1 cellular context compared by ENCODE assay signal in the genomic region with DNA sequence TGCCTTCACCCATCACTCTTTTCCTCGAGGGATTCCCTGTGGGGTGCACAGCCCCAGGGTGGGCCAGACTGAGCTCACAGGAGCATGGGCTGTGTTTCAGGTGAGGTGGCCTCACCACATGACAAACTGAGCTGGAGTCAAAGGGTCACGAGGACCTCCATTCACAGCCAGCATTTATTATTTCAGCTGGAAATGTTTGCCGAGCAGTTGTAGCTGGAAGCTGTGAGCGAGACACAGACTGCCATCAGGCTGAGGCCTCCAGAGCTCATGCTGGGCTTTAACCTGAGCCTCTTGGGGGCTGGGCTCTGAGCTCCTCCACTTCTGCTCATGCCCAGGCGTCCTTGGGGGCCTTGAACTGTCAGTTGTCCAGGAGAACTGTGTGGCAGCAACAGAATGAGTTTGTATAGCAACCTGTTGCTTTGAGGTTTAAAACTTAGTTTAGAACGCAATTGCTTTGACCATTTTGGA.
TF ChIP-seq lines count a peak whose summit lies in the region.

No MANE protein-coding gene starts in this region.

TF ChIP-seq in HepG2, 621 proteins besides CTCF, POLR2A, EP300 and RAD21 (continued from another document and continues in another):
- TF ChIP-seq, protein P1, sequence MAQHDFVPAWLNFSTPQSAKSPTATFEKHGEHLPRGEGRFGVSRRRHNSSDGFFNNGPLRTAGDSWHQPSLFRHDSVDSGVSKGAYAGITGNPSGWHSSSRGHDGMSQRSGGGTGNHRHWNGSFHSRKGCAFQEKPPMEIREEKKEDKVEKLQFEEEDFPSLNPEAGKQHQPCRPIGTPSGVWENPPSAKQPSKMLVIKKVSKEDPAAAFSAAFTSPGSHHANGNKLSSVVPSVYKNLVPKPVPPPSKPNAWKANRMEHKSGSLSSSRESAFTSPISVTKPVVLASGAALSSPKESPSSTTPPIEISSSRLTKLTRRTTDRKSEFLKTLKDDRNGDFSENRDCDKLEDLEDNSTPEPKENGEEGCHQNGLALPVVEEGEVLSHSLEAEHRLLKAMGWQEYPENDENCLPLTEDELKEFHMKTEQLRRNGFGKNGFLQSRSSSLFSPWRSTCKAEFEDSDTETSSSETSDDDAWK (CRISPR knock-in tag; IDR thresholded peaks at IDR 0.05): no peak
- TF ChIP-seq HDAC6 (IDR thresholded peaks at IDR 0.05; ENCODE audit: low read depth, low read length) (no peak), ZNF292 (CRISPR knock-in tag; IDR thresholded peaks at IDR 0.05; ENCODE audit: borderline replicate concordance, low read depth) (peak; percentile 91; the same call in 1 of the 2 replicates), HNRNPUL1 (IDR thresholded peaks at IDR 0.05; ENCODE audit: low read depth, low read length) (no peak), KDM3A (CRISPR knock-in tag; IDR thresholded peaks at IDR 0.05; ENCODE audit: low read depth) (0 out of 2 replicates have a peak, but pooled peaks have one; percentile 60), ZSCAN31 (CRISPR knock-in tag; IDR thresholded peaks at IDR 0.05; ENCODE audit: low read depth) (no peak), DR1 (CRISPR knock-in tag; IDR thresholded peaks at IDR 0.05) (no peak), ZNF598 (CRISPR knock-in tag; IDR thresholded peaks at IDR 0.05; ENCODE audit: borderline replicate concordance) (no peak), GATAD1 (CRISPR knock-in tag; IDR thresholded peaks at IDR 0.05) (no peak), FOXJ3 (CRISPR knock-in tag; IDR thresholded peaks at IDR 0.05; ENCODE audit: borderline replicate concordance) (peak; percentile 64; the same call in 1 of the 2 replicates), ZFP62 (CRISPR knock-in tag; IDR thresholded peaks at IDR 0.05) (no peak), ZNF546 (CRISPR knock-in tag; conservative IDR thresholded peaks at IDR 0.05) (no peak), TOPORS (CRISPR knock-in tag; IDR thresholded peaks at IDR 0.05) (no peak), ZNF652 (CRISPR knock-in tag; IDR thresholded peaks at IDR 0.05; ENCODE audit: borderline replicate concordance, low read depth) (0 out of 2 replicates have a peak, but pooled peaks have one; percentile 30), ZNF703 (CRISPR knock-in tag; IDR thresholded peaks at IDR 0.05; ENCODE audit: borderline replicate concordance) (no peak), HOXA5 (CRISPR knock-in tag; IDR thresholded peaks at IDR 0.05) (no peak), SMARCC2 (IDR thresholded peaks at IDR 0.05) (no peak), HDAC1 (CRISPR knock-in tag; IDR thresholded peaks at IDR 0.05) (peak; percentile 47; the same call in 1 of the 2 replicates), MBD4 (IDR thresholded peaks at IDR 0.05; ENCODE audit: borderline replicate concordance, low read length) (no peak), ZBTB21 (CRISPR knock-in tag; IDR thresholded peaks at IDR 0.05) (no peak), NR3C1 (CRISPR knock-in tag; IDR thresholded peaks at IDR 0.05) (no peak), RBAK (CRISPR knock-in tag; IDR thresholded peaks at IDR 0.05) (no peak), NR2F1 (CRISPR knock-in tag; IDR thresholded peaks at IDR 0.05) (0 out of 4 replicates have a peak, but pooled peaks of 1 of the 2 experiments have one; percentile 20), RFX5 (IDR thresholded peaks at IDR 0.05; ENCODE audit: low read depth, low read length) (no peak), POGZ (CRISPR knock-in tag; IDR thresholded peaks at IDR 0.05) (no peak), SMYD3 (CRISPR knock-in tag; IDR thresholded peaks at IDR 0.05) (no peak), ADNP (CRISPR knock-in tag; IDR thresholded peaks at IDR 0.05) (peak; percentile 2; the same call in 1 of the 2 replicates)
- TF ChIP-seq, protein P2, sequence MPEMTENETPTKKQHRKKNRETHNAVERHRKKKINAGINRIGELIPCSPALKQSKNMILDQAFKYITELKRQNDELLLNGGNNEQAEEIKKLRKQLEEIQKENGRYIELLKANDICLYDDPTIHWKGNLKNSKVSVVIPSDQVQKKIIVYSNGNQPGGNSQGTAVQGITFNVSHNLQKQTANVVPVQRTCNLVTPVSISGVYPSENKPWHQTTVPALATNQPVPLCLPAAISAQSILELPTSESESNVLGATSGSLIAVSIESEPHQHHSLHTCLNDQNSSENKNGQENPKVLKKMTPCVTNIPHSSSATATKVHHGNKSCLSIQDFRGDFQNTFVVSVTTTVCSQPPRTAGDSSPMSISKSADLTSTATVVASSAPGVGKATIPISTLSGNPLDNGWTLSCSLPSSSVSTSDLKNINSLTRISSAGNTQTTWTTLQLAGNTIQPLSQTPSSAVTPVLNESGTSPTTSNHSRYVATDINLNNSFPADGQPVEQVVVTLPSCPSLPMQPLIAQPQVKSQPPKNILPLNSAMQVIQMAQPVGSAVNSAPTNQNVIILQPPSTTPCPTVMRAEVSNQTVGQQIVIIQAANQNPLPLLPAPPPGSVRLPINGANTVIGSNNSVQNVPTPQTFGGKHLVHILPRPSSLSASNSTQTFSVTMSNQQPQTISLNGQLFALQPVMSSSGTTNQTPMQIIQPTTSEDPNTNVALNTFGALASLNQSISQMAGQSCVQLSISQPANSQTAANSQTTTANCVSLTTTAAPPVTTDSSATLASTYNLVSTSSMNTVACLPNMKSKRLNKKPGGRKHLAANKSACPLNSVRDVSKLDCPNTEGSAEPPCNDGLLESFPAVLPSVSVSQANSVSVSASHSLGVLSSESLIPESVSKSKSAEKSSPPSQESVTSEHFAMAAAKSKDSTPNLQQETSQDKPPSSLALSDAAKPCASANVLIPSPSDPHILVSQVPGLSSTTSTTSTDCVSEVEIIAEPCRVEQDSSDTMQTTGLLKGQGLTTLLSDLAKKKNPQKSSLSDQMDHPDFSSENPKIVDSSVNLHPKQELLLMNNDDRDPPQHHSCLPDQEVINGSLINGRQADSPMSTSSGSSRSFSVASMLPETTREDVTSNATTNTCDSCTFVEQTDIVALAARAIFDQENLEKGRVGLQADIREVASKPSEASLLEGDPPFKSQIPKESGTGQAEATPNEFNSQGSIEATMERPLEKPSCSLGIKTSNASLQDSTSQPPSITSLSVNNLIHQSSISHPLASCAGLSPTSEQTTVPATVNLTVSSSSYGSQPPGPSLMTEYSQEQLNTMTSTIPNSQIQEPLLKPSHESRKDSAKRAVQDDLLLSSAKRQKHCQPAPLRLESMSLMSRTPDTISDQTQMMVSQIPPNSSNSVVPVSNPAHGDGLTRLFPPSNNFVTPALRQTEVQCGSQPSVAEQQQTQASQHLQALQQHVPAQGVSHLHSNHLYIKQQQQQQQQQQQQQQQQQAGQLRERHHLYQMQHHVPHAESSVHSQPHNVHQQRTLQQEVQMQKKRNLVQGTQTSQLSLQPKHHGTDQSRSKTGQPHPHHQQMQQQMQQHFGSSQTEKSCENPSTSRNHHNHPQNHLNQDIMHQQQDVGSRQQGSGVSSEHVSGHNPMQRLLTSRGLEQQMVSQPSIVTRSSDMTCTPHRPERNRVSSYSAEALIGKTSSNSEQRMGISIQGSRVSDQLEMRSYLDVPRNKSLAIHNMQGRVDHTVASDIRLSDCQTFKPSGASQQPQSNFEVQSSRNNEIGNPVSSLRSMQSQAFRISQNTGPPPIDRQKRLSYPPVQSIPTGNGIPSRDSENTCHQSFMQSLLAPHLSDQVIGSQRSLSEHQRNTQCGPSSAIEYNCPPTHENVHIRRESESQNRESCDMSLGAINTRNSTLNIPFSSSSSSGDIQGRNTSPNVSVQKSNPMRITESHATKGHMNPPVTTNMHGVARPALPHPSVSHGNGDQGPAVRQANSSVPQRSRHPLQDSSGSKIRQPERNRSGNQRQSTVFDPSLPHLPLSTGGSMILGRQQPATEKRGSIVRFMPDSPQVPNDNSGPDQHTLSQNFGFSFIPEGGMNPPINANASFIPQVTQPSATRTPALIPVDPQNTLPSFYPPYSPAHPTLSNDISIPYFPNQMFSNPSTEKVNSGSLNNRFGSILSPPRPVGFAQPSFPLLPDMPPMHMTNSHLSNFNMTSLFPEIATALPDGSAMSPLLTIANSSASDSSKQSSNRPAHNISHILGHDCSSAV (CRISPR knock-in tag; IDR thresholded peaks at IDR 0.05; ENCODE audit: borderline replicate concordance): no peak
- TF ChIP-seq, protein P3, sequence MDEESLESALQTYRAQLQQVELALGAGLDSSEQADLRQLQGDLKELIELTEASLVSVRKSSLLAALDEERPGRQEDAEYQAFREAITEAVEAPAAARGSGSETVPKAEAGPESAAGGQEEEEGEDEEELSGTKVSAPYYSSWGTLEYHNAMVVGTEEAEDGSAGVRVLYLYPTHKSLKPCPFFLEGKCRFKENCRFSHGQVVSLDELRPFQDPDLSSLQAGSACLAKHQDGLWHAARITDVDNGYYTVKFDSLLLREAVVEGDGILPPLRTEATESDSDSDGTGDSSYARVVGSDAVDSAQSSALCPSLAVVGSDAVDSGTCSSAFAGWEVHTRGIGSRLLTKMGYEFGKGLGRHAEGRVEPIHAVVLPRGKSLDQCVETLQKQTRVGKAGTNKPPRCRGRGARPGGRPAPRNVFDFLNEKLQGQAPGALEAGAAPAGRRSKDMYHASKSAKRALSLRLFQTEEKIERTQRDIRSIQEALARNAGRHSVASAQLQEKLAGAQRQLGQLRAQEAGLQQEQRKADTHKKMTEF (CRISPR knock-in tag; IDR thresholded peaks at IDR 0.05): 0 out of 2 replicates have a peak, but pooled peaks have one; percentile 24
- TF ChIP-seq, protein P4, sequence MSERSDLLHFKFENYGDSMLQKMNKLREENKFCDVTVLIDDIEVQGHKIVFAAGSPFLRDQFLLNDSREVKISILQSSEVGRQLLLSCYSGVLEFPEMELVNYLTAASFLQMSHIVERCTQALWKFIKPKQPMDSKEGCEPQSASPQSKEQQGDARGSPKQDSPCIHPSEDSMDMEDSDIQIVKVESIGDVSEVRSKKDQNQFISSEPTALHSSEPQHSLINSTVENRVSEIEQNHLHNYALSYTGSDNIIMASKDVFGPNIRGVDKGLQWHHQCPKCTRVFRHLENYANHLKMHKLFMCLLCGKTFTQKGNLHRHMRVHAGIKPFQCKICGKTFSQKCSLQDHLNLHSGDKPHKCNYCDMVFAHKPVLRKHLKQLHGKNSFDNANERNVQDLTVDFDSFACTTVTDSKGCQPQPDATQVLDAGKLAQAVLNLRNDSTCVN (CRISPR knock-in tag; IDR thresholded peaks at IDR 0.05; ENCODE audit: borderline replicate concordance): peak; percentile 71; the same call in 1 of the 2 replicates
- TF ChIP-seq, protein P5, sequence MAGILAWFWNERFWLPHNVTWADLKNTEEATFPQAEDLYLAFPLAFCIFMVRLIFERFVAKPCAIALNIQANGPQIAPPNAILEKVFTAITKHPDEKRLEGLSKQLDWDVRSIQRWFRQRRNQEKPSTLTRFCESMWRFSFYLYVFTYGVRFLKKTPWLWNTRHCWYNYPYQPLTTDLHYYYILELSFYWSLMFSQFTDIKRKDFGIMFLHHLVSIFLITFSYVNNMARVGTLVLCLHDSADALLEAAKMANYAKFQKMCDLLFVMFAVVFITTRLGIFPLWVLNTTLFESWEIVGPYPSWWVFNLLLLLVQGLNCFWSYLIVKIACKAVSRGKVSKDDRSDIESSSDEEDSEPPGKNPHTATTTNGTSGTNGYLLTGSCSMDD (CRISPR knock-in tag; IDR thresholded peaks at IDR 0.05): no peak
- TF ChIP-seq, protein P6, sequence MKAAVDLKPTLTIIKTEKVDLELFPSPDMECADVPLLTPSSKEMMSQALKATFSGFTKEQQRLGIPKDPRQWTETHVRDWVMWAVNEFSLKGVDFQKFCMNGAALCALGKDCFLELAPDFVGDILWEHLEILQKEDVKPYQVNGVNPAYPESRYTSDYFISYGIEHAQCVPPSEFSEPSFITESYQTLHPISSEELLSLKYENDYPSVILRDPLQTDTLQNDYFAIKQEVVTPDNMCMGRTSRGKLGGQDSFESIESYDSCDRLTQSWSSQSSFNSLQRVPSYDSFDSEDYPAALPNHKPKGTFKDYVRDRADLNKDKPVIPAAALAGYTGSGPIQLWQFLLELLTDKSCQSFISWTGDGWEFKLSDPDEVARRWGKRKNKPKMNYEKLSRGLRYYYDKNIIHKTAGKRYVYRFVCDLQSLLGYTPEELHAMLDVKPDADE (CRISPR knock-in tag; IDR thresholded peaks at IDR 0.05): no peak
- TF ChIP-seq, protein P7, sequence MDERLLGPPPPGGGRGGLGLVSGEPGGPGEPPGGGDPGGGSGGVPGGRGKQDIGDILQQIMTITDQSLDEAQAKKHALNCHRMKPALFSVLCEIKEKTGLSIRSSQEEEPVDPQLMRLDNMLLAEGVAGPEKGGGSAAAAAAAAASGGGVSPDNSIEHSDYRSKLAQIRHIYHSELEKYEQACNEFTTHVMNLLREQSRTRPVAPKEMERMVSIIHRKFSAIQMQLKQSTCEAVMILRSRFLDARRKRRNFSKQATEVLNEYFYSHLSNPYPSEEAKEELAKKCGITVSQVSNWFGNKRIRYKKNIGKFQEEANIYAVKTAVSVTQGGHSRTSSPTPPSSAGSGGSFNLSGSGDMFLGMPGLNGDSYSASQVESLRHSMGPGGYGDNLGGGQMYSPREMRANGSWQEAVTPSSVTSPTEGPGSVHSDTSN (CRISPR knock-in tag; IDR thresholded peaks at IDR 0.05): no peak
- TF ChIP-seq, protein P8, sequence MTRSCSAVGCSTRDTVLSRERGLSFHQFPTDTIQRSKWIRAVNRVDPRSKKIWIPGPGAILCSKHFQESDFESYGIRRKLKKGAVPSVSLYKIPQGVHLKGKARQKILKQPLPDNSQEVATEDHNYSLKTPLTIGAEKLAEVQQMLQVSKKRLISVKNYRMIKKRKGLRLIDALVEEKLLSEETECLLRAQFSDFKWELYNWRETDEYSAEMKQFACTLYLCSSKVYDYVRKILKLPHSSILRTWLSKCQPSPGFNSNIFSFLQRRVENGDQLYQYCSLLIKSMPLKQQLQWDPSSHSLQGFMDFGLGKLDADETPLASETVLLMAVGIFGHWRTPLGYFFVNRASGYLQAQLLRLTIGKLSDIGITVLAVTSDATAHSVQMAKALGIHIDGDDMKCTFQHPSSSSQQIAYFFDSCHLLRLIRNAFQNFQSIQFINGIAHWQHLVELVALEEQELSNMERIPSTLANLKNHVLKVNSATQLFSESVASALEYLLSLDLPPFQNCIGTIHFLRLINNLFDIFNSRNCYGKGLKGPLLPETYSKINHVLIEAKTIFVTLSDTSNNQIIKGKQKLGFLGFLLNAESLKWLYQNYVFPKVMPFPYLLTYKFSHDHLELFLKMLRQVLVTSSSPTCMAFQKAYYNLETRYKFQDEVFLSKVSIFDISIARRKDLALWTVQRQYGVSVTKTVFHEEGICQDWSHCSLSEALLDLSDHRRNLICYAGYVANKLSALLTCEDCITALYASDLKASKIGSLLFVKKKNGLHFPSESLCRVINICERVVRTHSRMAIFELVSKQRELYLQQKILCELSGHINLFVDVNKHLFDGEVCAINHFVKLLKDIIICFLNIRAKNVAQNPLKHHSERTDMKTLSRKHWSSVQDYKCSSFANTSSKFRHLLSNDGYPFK (CRISPR knock-in tag; IDR thresholded peaks at IDR 0.05; ENCODE audit: borderline replicate concordance): no peak
- TF ChIP-seq, protein P9, sequence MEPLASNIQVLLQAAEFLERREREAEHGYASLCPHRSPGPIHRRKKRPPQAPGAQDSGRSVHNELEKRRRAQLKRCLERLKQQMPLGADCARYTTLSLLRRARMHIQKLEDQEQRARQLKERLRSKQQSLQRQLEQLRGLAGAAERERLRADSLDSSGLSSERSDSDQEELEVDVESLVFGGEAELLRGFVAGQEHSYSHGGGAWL (CRISPR knock-in tag; IDR thresholded peaks at IDR 0.05): no peak
- TF ChIP-seq, protein P10, sequence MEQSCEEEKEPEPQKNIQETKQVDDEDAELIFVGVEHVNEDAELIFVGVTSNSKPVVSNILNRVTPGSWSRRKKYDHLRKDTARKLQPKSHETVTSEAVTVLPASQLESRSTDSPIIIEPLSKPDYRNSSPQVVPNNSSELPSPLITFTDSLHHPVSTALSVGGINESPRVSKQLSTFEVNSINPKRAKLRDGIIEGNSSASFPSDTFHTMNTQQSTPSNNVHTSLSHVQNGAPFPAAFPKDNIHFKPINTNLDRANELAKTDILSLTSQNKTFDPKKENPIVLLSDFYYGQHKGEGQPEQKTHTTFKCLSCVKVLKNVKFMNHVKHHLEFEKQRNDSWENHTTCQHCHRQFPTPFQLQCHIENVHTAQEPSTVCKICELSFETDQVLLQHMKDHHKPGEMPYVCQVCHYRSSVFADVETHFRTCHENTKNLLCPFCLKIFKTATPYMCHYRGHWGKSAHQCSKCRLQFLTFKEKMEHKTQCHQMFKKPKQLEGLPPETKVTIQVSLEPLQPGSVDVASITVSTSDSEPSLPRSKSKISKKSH (CRISPR knock-in tag; IDR thresholded peaks at IDR 0.05; ENCODE audit: borderline replicate concordance): no peak
